Comparison of ENCODE assay signal across 1 cellular context in the genomic region with DNA sequence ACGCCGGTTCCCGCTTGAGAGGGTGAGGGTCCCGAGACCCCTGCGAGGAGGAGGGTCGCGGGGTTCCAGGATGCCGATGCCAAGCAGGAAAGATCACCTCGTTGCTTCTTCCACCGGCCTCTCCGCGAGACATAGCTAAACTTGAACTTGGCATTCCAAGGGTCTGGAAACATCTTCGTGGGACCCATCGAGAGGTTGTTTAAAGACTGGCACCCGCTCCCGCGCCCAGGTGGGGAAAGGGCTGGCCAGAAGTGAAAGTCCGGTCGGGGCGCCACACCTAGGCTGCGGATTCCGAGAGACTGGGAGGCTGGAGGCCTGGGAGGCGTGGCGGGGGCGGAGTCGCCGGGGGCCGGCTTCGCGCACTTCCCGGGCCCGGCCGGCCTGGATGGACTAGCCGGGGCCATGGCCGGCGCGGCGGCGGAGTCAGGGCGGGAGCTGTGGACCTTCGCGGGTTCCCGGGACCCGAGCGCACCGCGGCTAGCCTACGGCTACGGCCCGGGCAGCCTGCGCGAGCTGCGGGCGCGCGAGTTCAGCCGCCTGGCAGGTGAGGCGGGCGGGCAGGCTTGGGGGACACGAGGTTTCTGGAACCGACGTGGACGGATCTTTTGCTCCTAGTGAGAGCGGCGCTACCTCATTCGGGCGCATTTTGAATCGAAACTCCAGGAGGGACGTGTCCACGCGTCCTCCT.
TF ChIP-seq lines count a peak whose summit lies in the region.

MOCOS (plus strand) TSS at position 360 of the 688 bp plus-strand sequence; CDS start at position 403, 43 bp downstream.

TF ChIP-seq in HepG2, 621 proteins besides CTCF, POLR2A, EP300 and RAD21 (continued from another document and continues in another):
- TF ChIP-seq, protein P1, sequence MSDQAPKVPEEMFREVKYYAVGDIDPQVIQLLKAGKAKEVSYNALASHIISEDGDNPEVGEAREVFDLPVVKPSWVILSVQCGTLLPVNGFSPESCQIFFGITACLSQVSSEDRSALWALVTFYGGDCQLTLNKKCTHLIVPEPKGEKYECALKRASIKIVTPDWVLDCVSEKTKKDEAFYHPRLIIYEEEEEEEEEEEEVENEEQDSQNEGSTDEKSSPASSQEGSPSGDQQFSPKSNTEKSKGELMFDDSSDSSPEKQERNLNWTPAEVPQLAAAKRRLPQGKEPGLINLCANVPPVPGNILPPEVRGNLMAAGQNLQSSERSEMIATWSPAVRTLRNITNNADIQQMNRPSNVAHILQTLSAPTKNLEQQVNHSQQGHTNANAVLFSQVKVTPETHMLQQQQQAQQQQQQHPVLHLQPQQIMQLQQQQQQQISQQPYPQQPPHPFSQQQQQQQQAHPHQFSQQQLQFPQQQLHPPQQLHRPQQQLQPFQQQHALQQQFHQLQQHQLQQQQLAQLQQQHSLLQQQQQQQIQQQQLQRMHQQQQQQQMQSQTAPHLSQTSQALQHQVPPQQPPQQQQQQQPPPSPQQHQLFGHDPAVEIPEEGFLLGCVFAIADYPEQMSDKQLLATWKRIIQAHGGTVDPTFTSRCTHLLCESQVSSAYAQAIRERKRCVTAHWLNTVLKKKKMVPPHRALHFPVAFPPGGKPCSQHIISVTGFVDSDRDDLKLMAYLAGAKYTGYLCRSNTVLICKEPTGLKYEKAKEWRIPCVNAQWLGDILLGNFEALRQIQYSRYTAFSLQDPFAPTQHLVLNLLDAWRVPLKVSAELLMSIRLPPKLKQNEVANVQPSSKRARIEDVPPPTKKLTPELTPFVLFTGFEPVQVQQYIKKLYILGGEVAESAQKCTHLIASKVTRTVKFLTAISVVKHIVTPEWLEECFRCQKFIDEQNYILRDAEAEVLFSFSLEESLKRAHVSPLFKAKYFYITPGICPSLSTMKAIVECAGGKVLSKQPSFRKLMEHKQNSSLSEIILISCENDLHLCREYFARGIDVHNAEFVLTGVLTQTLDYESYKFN (CRISPR knock-in tag; conservative IDR thresholded peaks at IDR 0.05): peak; percentile 50
- TF ChIP-seq SIN3A (IDR thresholded peaks at IDR 0.05; ENCODE audit: borderline replicate concordance, low read depth, low read length) (peak; percentile 81; the same call in 1 of the 2 replicates), TAF15 (IDR thresholded peaks at IDR 0.05; ENCODE audit: low read depth, low read length, poor library complexity, severe bottlenecking) (no peak), ZFAT (CRISPR knock-in tag; conservative IDR thresholded peaks at IDR 0.05) (no peak), KLF12 (CRISPR knock-in tag; IDR thresholded peaks at IDR 0.05; ENCODE audit: borderline replicate concordance) (no peak; the same call in 1 of the 2 replicates), HNRNPL (IDR thresholded peaks at IDR 0.05; ENCODE audit: low read depth, low read length) (0 out of 2 replicates have a peak, but pooled peaks have one; percentile 32), IRF2 (CRISPR knock-in tag; IDR thresholded peaks at IDR 0.05) (no peak), TCF7 (IDR thresholded peaks at IDR 0.05; ENCODE audit: low read depth) (no peak), MED13 (CRISPR knock-in tag; IDR thresholded peaks at IDR 0.05) (no peak; the same call in 1 of the 2 replicates), GZF1 (CRISPR knock-in tag; IDR thresholded peaks at IDR 0.05) (no peak), ZNF569 (CRISPR knock-in tag; IDR thresholded peaks at IDR 0.05; ENCODE audit: borderline replicate concordance) (no peak), SRF (IDR thresholded peaks at IDR 0.05; ENCODE audit: low read depth, low read length) (no peak), MAZ (IDR thresholded peaks at IDR 0.05; ENCODE audit: borderline replicate concordance, low read depth, low read length) (peak; percentile 34; the same call in 1 of the 2 replicates), MAZ (CRISPR knock-in tag; IDR thresholded peaks at IDR 0.05; ENCODE audit: low read depth) (no peak; the same call in 1 of the 2 replicates), ZNF839 (CRISPR knock-in tag; IDR thresholded peaks at IDR 0.05; ENCODE audit: borderline replicate concordance) (no peak), ZNF430 (CRISPR knock-in tag; IDR thresholded peaks at IDR 0.05) (no peak; the same call in none of the 2 replicates), CBX2 (IDR thresholded peaks at IDR 0.05; ENCODE audit: low read depth, low read length) (no peak), CBX2 (CRISPR knock-in tag; IDR thresholded peaks at IDR 0.05; ENCODE audit: low read depth) (no peak), ZNF670 (CRISPR knock-in tag; IDR thresholded peaks at IDR 0.05; ENCODE audit: borderline replicate concordance) (peak; percentile 46; the same call in 1 of the 2 replicates), MIER3 (CRISPR knock-in tag; IDR thresholded peaks at IDR 0.05; ENCODE audit: borderline replicate concordance) (no peak), SMAD1 (CRISPR knock-in tag; IDR thresholded peaks at IDR 0.05; ENCODE audit: borderline replicate concordance, low read depth) (no peak), ZFYVE20 (CRISPR knock-in tag; IDR thresholded peaks at IDR 0.05; ENCODE audit: borderline replicate concordance, low read depth) (no peak), ZNF383 (CRISPR knock-in tag; IDR thresholded peaks at IDR 0.05; ENCODE audit: borderline replicate concordance) (no peak), SOX13 (IDR thresholded peaks at IDR 0.05) (no peak), SOX13 (CRISPR knock-in tag; conservative IDR thresholded peaks at IDR 0.05 in 1 of 2, IDR thresholded peaks at IDR 0.05 in 1 of 2) (peak in 1 of 2 experiments; percentile 30; a peak in 1 of 4 replicates), ZMYM3 (CRISPR knock-in tag; IDR thresholded peaks at IDR 0.05) (no peak), ZNF251 (CRISPR knock-in tag; IDR thresholded peaks at IDR 0.05) (no peak), HOXA5 (CRISPR knock-in tag; IDR thresholded peaks at IDR 0.05) (peak; percentile 43; the same call in 1 of the 2 replicates), NFYC (CRISPR knock-in tag; IDR thresholded peaks at IDR 0.05) (no peak), KLF16 (CRISPR knock-in tag; IDR thresholded peaks at IDR 0.05) (no peak; a peak in 1 of 4 replicates), MED1 (CRISPR knock-in tag; IDR thresholded peaks at IDR 0.05) (no peak; the same call in 1 of the 2 replicates), ZNF547 (CRISPR knock-in tag; IDR thresholded peaks at IDR 0.05) (peak; percentile 67; the same call in 1 of the 2 replicates), SP4 (CRISPR knock-in tag; IDR thresholded peaks at IDR 0.05) (peak; percentile 71), KDM2A (CRISPR knock-in tag; IDR thresholded peaks at IDR 0.05; ENCODE audit: borderline replicate concordance, low read depth) (no peak; the same call in 1 of the 2 replicates), MAFG (CRISPR knock-in tag; IDR thresholded peaks at IDR 0.05) (no peak), ATF7-NPFF (CRISPR knock-in tag; IDR thresholded peaks at IDR 0.05; ENCODE audit: low read depth) (peak; percentile 54), ZNF7 (CRISPR knock-in tag; IDR thresholded peaks at IDR 0.05) (no peak), HNF4A (CRISPR knock-in tag; IDR thresholded peaks at IDR 0.05) (peak; percentile 42; the same call in 1 of the 2 replicates)
- TF ChIP-seq, protein P2, sequence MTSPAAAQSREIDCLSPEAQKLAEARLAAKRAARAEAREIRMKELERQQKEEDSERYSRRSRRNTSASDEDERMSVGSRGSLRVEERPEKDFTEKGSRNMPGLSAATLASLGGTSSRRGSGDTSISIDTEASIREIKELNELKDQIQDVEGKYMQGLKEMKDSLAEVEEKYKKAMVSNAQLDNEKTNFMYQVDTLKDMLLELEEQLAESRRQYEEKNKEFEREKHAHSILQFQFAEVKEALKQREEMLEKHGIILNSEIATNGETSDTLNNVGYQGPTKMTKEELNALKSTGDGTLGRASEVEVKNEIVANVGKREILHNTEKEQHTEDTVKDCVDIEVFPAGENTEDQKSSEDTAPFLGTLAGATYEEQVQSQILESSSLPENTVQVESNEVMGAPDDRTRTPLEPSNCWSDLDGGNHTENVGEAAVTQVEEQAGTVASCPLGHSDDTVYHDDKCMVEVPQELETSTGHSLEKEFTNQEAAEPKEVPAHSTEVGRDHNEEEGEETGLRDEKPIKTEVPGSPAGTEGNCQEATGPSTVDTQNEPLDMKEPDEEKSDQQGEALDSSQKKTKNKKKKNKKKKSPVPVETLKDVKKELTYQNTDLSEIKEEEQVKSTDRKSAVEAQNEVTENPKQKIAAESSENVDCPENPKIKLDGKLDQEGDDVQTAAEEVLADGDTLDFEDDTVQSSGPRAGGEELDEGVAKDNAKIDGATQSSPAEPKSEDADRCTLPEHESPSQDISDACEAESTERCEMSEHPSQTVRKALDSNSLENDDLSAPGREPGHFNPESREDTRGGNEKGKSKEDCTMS (CRISPR knock-in tag; conservative IDR thresholded peaks at IDR 0.05): no peak
- TF ChIP-seq, protein P3, sequence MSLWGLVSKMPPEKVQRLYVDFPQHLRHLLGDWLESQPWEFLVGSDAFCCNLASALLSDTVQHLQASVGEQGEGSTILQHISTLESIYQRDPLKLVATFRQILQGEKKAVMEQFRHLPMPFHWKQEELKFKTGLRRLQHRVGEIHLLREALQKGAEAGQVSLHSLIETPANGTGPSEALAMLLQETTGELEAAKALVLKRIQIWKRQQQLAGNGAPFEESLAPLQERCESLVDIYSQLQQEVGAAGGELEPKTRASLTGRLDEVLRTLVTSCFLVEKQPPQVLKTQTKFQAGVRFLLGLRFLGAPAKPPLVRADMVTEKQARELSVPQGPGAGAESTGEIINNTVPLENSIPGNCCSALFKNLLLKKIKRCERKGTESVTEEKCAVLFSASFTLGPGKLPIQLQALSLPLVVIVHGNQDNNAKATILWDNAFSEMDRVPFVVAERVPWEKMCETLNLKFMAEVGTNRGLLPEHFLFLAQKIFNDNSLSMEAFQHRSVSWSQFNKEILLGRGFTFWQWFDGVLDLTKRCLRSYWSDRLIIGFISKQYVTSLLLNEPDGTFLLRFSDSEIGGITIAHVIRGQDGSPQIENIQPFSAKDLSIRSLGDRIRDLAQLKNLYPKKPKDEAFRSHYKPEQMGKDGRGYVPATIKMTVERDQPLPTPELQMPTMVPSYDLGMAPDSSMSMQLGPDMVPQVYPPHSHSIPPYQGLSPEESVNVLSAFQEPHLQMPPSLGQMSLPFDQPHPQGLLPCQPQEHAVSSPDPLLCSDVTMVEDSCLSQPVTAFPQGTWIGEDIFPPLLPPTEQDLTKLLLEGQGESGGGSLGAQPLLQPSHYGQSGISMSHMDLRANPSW (CRISPR knock-in tag; IDR thresholded peaks at IDR 0.05; ENCODE audit: borderline replicate concordance): no peak
- TF ChIP-seq, protein P4, sequence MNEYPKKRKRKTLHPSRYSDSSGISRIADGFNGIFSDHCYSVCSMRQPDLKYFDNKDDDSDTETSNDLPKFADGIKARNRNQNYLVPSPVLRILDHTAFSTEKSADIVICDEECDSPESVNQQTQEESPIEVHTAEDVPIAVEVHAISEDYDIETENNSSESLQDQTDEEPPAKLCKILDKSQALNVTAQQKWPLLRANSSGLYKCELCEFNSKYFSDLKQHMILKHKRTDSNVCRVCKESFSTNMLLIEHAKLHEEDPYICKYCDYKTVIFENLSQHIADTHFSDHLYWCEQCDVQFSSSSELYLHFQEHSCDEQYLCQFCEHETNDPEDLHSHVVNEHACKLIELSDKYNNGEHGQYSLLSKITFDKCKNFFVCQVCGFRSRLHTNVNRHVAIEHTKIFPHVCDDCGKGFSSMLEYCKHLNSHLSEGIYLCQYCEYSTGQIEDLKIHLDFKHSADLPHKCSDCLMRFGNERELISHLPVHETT (CRISPR knock-in tag; conservative IDR thresholded peaks at IDR 0.05): no peak
- TF ChIP-seq, protein P5, sequence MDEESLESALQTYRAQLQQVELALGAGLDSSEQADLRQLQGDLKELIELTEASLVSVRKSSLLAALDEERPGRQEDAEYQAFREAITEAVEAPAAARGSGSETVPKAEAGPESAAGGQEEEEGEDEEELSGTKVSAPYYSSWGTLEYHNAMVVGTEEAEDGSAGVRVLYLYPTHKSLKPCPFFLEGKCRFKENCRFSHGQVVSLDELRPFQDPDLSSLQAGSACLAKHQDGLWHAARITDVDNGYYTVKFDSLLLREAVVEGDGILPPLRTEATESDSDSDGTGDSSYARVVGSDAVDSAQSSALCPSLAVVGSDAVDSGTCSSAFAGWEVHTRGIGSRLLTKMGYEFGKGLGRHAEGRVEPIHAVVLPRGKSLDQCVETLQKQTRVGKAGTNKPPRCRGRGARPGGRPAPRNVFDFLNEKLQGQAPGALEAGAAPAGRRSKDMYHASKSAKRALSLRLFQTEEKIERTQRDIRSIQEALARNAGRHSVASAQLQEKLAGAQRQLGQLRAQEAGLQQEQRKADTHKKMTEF (CRISPR knock-in tag; IDR thresholded peaks at IDR 0.05): peak; percentile 53
- TF ChIP-seq, protein P6, sequence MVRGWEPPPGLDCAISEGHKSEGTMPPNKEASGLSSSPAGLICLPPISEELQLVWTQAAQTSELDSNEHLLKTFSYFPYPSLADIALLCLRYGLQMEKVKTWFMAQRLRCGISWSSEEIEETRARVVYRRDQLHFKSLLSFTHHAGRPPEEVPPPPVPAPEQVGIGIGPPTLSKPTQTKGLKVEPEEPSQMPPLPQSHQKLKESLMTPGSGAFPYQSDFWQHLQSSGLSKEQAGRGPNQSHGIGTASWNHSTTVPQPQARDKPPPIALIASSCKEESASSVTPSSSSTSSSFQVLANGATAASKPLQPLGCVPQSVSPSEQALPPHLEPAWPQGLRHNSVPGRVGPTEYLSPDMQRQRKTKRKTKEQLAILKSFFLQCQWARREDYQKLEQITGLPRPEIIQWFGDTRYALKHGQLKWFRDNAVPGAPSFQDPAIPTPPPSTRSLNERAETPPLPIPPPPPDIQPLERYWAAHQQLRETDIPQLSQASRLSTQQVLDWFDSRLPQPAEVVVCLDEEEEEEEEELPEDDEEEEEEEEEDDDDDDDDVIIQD (CRISPR knock-in tag; IDR thresholded peaks at IDR 0.05; ENCODE audit: low read depth): peak; percentile 55; the same call in 1 of the 2 replicates
- TF ChIP-seq, protein P7, sequence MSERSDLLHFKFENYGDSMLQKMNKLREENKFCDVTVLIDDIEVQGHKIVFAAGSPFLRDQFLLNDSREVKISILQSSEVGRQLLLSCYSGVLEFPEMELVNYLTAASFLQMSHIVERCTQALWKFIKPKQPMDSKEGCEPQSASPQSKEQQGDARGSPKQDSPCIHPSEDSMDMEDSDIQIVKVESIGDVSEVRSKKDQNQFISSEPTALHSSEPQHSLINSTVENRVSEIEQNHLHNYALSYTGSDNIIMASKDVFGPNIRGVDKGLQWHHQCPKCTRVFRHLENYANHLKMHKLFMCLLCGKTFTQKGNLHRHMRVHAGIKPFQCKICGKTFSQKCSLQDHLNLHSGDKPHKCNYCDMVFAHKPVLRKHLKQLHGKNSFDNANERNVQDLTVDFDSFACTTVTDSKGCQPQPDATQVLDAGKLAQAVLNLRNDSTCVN (CRISPR knock-in tag; IDR thresholded peaks at IDR 0.05; ENCODE audit: borderline replicate concordance): no peak
- TF ChIP-seq, protein P8, sequence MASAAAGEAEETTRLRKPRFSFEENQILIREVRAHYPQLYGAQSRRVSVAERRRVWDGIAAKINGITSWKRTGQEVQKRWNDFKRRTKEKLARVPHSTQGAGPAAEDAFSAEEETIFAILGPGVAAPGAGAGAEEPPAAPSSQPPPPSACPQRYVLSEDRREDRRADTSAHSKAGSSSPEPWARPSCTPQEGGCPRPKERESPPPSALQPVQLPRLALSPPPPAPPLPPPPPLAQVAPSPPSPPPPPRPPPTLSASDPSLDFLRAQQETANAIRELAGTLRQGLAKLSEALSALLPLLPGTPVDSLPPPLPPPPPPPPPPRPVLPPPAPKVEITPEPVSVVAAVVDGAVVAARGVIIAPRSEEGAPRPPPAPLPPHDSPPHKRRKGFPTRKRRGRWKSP (CRISPR knock-in tag; IDR thresholded peaks at IDR 0.05): no peak
